8 cellular contexts compared by ENCODE assay signal in genomic region chrX:53320543-53321215, GRCh38. TPM values are rescaled to one million over a fixed set of nuclear protein-coding genes. Genes with fewer than 3 reads are reported as not detected.
A peak's percentile ranks its signal among the peaks of the same experiment; 100 is the strongest.
DNase-seq lines count a peak whose midpoint lies in the region; ATAC-seq lines count a peak whose summit lies in the region.

No MANE protein-coding gene starts in this region.

- peak; percentile 44 for ATAC-seq in central memory CD8-positive, alpha-beta T cell (replicated peaks; ENCODE audit: extremely low read depth, poor library complexity, severe bottlenecking)
- no peak for ATAC-seq in HG02642 (IDR thresholded peaks at IDR 0.05; ENCODE audit: poor library complexity, unreplicated experiment)
- no peak for ATAC-seq in HG03521 (IDR thresholded peaks at IDR 0.05; ENCODE audit: unreplicated experiment)

- peak overlapping the region; percentile 46 for H3K18ac ChIP-seq in mesendoderm (ENCODE audit: low read length)

- no peak overlapping the region for H3K27ac ChIP-seq in mesendoderm (ENCODE audit: low read depth, low read length)

- H3K4me3 Mint-ChIP-seq in central memory CD8-positive, alpha-beta T cell, result peak overlapping the region; percentile 82

- no peak overlapping the region for H4K8ac ChIP-seq in mesendoderm (ENCODE audit: low read depth, low read length)

- H3K9ac ChIP-seq in mesendoderm (ENCODE audit: low read length), result peak overlapping the region; percentile 69

- H2BK120ac ChIP-seq in mesendoderm (ENCODE audit: low read depth, low read length), result no peak overlapping the region

- H3K4ac ChIP-seq in mesendoderm (ENCODE audit: low read depth, low read length), result no peak overlapping the region

- DNase-seq in AG08396 (ENCODE audit: low spot score) (peak; percentile 32), MG63 (no peak), mesendoderm (no peak), NCI-H2107 (lab: John Stamatoyannopoulos, UW) (no peak), NCI-H345 (lab: John Stamatoyannopoulos, UW) (no peak)
- no peak for DNase-seq in central memory CD8-positive, alpha-beta T cell (ENCODE audit: low spot score in 2 of 2)

- peaks cover 30% of the 10 kb centered on the region for H3K79me2 ChIP-seq in mesendoderm (ENCODE audit: control insufficient read depth, insufficient read depth, low read length)

- peak overlapping the region; percentile 74 for H3K56ac ChIP-seq in mesendoderm (ENCODE audit: low read length)

- H4K5ac ChIP-seq in mesendoderm (ENCODE audit: low read length), result no peak overlapping the region

- H3K4me1 ChIP-seq in mesendoderm (ENCODE audit: control insufficient read depth, low read depth, low read length), result peaks cover 5% of the 10 kb centered on the region

- H3K79me1 ChIP-seq in mesendoderm (ENCODE audit: low read length), result no peaks in the 10 kb centered on the region

- H2BK5ac ChIP-seq in mesendoderm (ENCODE audit: low read length), result no peak overlapping the region

- H3K27ac Mint-ChIP-seq in central memory CD8-positive, alpha-beta T cell (ENCODE audit: low read depth), result no peak overlapping the region

- H2BK15ac ChIP-seq in mesendoderm (replicated peaks; ENCODE audit: low read depth), result no peak overlapping the region

- H3K9me3 Mint-ChIP-seq in central memory CD8-positive, alpha-beta T cell, result no peaks in the 10 kb centered on the region

- H3K23ac ChIP-seq in mesendoderm (ENCODE audit: low read length), result no peak overlapping the region

- peaks cover 2% of the 10 kb centered on the region for H3K36me3 Mint-ChIP-seq in central memory CD8-positive, alpha-beta T cell (ENCODE audit: insufficient read depth)

- WGBS in mesendoderm (ENCODE audit: extremely low coverage, insufficient coverage, low lambda C conversion rate), result no CpG with 5 or more reads among the region's 71 CpGs

- H3K4me1 Mint-ChIP-seq in central memory CD8-positive, alpha-beta T cell, result peaks cover 23% of the 10 kb centered on the region

- no peak overlapping the region for H2AK5ac ChIP-seq in mesendoderm (ENCODE audit: low read length)

- H3K36me3 ChIP-seq in MG63, result no peaks in the 10 kb centered on the region
- H3K36me3 ChIP-seq in mesendoderm (ENCODE audit: control insufficient read depth, insufficient read depth, low read length), result no peaks in the 10 kb centered on the region

- H3K4me3 ChIP-seq in MG63, result peak overlapping the region; percentile 34
- H3K4me3 ChIP-seq in mesendoderm (ENCODE audit: low read length), result peak overlapping the region; percentile 35

- H3K9me3 ChIP-seq in MG63, result no peaks in the 10 kb centered on the region

- H3K27me3 ChIP-seq in MG63 (peaks cover 19% of the 10 kb centered on the region; the same call in 1 of the 2 replicates), mesendoderm (ENCODE audit: insufficient read depth, low read length, poor library complexity) (no peaks in the 10 kb centered on the region)

- peak overlapping the region; percentile 67 for H3K4me2 ChIP-seq in mesendoderm (ENCODE audit: low read length)

- peaks cover 42% of the 10 kb centered on the region for H3K27me3 Mint-ChIP-seq in central memory CD8-positive, alpha-beta T cell

RNA-seq across cellular contexts. Expression of gene IQSEC2, which starts 39.3 kb away (rescaled TPM):
- 3.4 and 5.7 TPM in 2 replicates for total RNA-seq in MG63 (2014; rRNA removed; shearing (Covaris generic); ENCODE audit: low replicate concordance)
- 18.7 TPM for polyA plus RNA-seq in mesendoderm (2013, experiment 1 of 2)
- polyA plus RNA-seq in mesendoderm (2013, experiment 2 of 2), result 19.1 TPM
